In the genomic region with DNA sequence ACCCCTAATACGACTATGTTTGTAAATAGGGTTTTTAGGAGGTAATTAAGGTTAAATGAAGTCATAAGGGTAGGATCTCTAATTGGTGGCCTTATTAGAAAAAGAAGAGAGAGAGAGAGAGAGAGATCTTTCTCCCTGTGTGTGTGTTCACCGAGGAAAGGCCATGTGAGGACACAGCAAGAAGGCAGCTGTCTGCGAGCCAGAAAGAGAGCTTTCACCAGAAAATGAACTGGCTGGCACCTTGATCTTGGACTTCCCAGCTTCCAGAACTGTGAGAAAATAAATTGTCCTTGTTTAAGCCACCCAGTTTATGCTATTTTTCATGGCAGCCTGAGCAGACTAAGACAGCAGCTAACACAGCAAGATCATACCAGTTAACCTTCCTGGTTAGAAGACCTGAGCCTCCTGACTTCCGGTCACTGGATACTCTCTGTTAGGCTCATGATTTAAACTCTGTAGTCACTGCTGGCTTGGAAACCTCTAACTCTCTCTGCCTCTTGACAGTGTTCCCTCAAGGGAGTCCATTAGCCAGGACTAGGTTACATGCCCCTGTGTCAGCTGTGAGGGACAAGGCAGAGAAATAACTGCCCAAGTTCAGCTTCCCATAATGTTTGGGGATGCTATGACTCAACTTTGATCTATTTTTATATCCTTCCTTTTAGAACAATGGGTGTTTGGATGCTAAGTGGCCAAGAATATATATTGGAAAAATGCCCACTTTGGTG, we compare ENCODE assay signal across 23 cellular contexts.
DNase-seq lines count a peak whose midpoint lies in the region; ATAC-seq and TF ChIP-seq lines count a peak whose summit lies in the region.
"Had no signal": no experiment of that assay in that cellular context is flagged by ENCODE, and none has a peak within 500 bp of the region (broad histone marks: within the 10 kb centered on the region; RNA-seq: fewer than 3 reads in every experiment).

No MANE protein-coding gene starts in this region.

- H3K4me1 Mint-ChIP-seq in nephron progenitor cell: peaks cover 38% of the 10 kb centered on the region
- H3K4me1 Mint-ChIP-seq: activated CD4-positive, alpha-beta T cell treated with anti-CD3 and anti-CD28 coated beads for 36 hours; activated naive CD4-positive, alpha-beta T cell treated with anti-CD3 and anti-CD28 coated beads, Interleukin-2, amount 50 U/mL, for 24 hours; CD8-positive, alpha-beta memory T cell had no signal

- H3K36me3 ChIP-seq in heart left ventricle: peaks cover 0 to 10% (median 0%) of the 10 kb centered on the region in 9 donors
- H3K36me3 ChIP-seq in left ventricle myocardium inferior: peaks cover 16% of the 10 kb centered on the region
- H3K36me3 ChIP-seq in colonic mucosa: no peaks in the 10 kb centered on the region

- peaks cover 22% of the 10 kb centered on the region for H3K9me3 Mint-ChIP-seq in nephron progenitor cell
- H3K9me3 Mint-ChIP-seq: activated naive CD4-positive, alpha-beta T cell treated with anti-CD3 and anti-CD28 coated beads, Interleukin-2, amount 50 U/mL, for 24 hours; T-helper 1 cell treated with Interleukin-12 subunit alpha and Interleukin-12 subunit beta and Interleukin-4 antibody, amounts not matched to agents 30 μg/mL and 1 μg/mL, for 36 hours had no signal

- TF ChIP-seq CTCF in heart left ventricle (IDR thresholded peaks at IDR 0.05) (no peak), left ventricle myocardium inferior (IDR thresholded peaks at IDR 0.05; ENCODE audit: borderline replicate concordance) (no peak), nephron progenitor cell (IDR thresholded peaks at IDR 0.05) (no peak), colonic mucosa (IDR thresholded peaks at IDR 0.05) (no peak)

- WGBS in heart left ventricle, 4 donors: 58 to 76% (median 64%) methylated on average over 4 of the region's 4 CpGs

- intact Hi-C loops in heart left ventricle (cut with DNase I): loop anchor here in 3 of 10 donors (5.0 to 10.0 kb wide), 3 partner anchors 147 to 350 kb away; no protein-coding TSS in a partner anchor
- intact Hi-C loops in left ventricle myocardium inferior (cut with micrococcal nuclease): loop anchor here (5.0 kb wide), 1 partner anchor 152 kb away; no protein-coding TSS in a partner anchor
- intact Hi-C loops in colonic mucosa (cut with DNase I): loop anchor here (5.0 kb wide), 1 partner anchor 152 kb away; no protein-coding TSS in a partner anchor

- no peak overlapping the region for H3K4me3 Mint-ChIP-seq in nephron progenitor cell
- H3K4me3 Mint-ChIP-seq: activated CD4-positive, alpha-beta T cell treated with anti-CD3 and anti-CD28 coated beads for 36 hours; activated naive CD4-positive, alpha-beta T cell treated with anti-CD3 and anti-CD28 coated beads, Interleukin-2, amount 50 U/mL, for 24 hours; CD8-positive, alpha-beta memory T cell; effector memory CD8-positive, alpha-beta T cell; natural killer cell treated with Interleukin-12 subunit alpha and Interleukin-12 subunit beta and Interleukin-15 and Interleukin-18, amount 100 ng/mL, for 72 hours; T-helper 1 cell treated with Interleukin-12 subunit alpha and Interleukin-12 subunit beta and Interleukin-4 antibody, amounts not matched to agents 30 μg/mL and 1 μg/mL, for 36 hours had no signal

- H3K27ac ChIP-seq in heart left ventricle (peak overlapping the region in 2 of 12 donors; percentile 10 to 14), left ventricle myocardium inferior (replicated peaks) (no peak overlapping the region), colonic mucosa (no peak overlapping the region)
- H3K27ac ChIP-seq: parathyroid adenoma had no signal

- TF ChIP-seq POLR2A in heart left ventricle (IDR thresholded peaks at IDR 0.05): no peak

- no peak overlapping the region for H3K9ac ChIP-seq in colonic mucosa (ENCODE audit: low read depth in 2 of 2, low read length in 2 of 2)
- H3K9ac ChIP-seq: parathyroid adenoma had no signal

- H3K27me3 Mint-ChIP-seq in nephron progenitor cell (ENCODE audit: low read depth, poor library complexity): peaks cover 8% of the 10 kb centered on the region

- H3K9me3 ChIP-seq in heart left ventricle (peaks cover 0 to 12% (median 0%) of the 10 kb centered on the region in 12 donors), left ventricle myocardium inferior (replicated peaks) (peaks cover 10% of the 10 kb centered on the region), colonic mucosa (no peaks in the 10 kb centered on the region)

- H3K4me3 ChIP-seq in heart left ventricle (no peak overlapping the region), left ventricle myocardium inferior (no peak overlapping the region), colonic mucosa (no peak overlapping the region)
- H3K4me3 ChIP-seq: esophagus muscularis mucosa had no signal

- DNase-seq in heart left ventricle (no peak), left ventricle myocardium inferior (no peak), dermis microvascular lymphatic vessel endothelial cell (ENCODE audit: low read depth in 2 of 2) (peak; percentile 56 to 87), nephron progenitor cell (no peak), colonic mucosa (no peak), COR-L47 (lab: John Stamatoyannopoulos, UW) (no peak)
- no peak for DNase-seq in stimulated activated CD4-positive, alpha-beta T cell treated with anti-CD3 and anti-CD28 coated beads, Interleukin-4, amount 100 ng/mL, for 4 hours
- DNase-seq: activated CD4-positive, alpha-beta T cell treated with anti-CD3 and anti-CD28 coated beads for 36 hours; CD8-positive, alpha-beta memory T cell; DMS79; effector memory CD8-positive, alpha-beta T cell; H7; KG1; NCI-H1048; NCI-H1930; NCI-H226; NCI-H774 had no signal

- peaks cover 0 to 14% (median 7%) of the 10 kb centered on the region in 12 donors for H3K4me1 ChIP-seq in heart left ventricle
- peaks cover 18% of the 10 kb centered on the region for H3K4me1 ChIP-seq in left ventricle myocardium inferior
- H3K4me1 ChIP-seq in colonic mucosa: no peaks in the 10 kb centered on the region
- H3K4me1 ChIP-seq: parathyroid adenoma had no signal

- ATAC-seq in heart left ventricle (peak; percentile 35 to 72 (median 58)), HG03378 (IDR thresholded peaks at IDR 0.05; ENCODE audit: unreplicated experiment) (no peak)
- ATAC-seq: activated CD4-positive, alpha-beta T cell treated with anti-CD3 and anti-CD28 coated beads for 36 hours; effector memory CD8-positive, alpha-beta T cell; natural killer cell treated with Interleukin-12 subunit alpha and Interleukin-12 subunit beta and Interleukin-15 and Interleukin-18, amount 100 ng/mL, for 72 hours had no signal

- peaks cover 13% of the 10 kb centered on the region for H3K36me3 Mint-ChIP-seq in nephron progenitor cell (ENCODE audit: low read depth)
- H3K36me3 Mint-ChIP-seq: activated naive CD4-positive, alpha-beta T cell treated with anti-CD3 and anti-CD28 coated beads, Interleukin-2, amount 50 U/mL, for 24 hours; CD8-positive, alpha-beta memory T cell; natural killer cell treated with Interleukin-12 subunit alpha and Interleukin-12 subunit beta and Interleukin-15 and Interleukin-18, amount 100 ng/mL, for 72 hours had no signal

- H3K27ac Mint-ChIP-seq in nephron progenitor cell: peak overlapping the region; percentile 71
- H3K27ac Mint-ChIP-seq: activated CD4-positive, alpha-beta T cell treated with anti-CD3 and anti-CD28 coated beads for 36 hours; activated naive CD4-positive, alpha-beta T cell treated with anti-CD3 and anti-CD28 coated beads, Interleukin-2, amount 50 U/mL, for 24 hours; CD8-positive, alpha-beta memory T cell; effector memory CD8-positive, alpha-beta T cell; natural killer cell treated with Interleukin-12 subunit alpha and Interleukin-12 subunit beta and Interleukin-15 and Interleukin-18, amount 100 ng/mL, for 72 hours; T-helper 1 cell treated with Interleukin-12 subunit alpha and Interleukin-12 subunit beta and Interleukin-4 antibody, amounts not matched to agents 30 μg/mL and 1 μg/mL, for 36 hours had no signal

- H3K27me3 ChIP-seq in heart left ventricle: no peaks in the 10 kb centered on the region
- no peaks in the 10 kb centered on the region for H3K27me3 ChIP-seq in left ventricle myocardium inferior (ENCODE audit: low read depth)
- H3K27me3 ChIP-seq in colonic mucosa: no peaks in the 10 kb centered on the region
- H3K27me3 ChIP-seq: esophagus muscularis mucosa had no signal

Comparison
In these comparisons a context has a peak if more than half of its experiments do, and no peak if none do; other contexts are left out.
1. DNase-seq: peak in dermis microvascular lymphatic vessel endothelial cell (2 of 2); none in heart left ventricle (0 of 5), left ventricle myocardium inferior (single experiment), nephron progenitor cell (single experiment), stimulated activated CD4-positive, alpha-beta T cell treated with anti-CD3 and anti-CD28 coated beads, Interleukin-4, amount 100 ng/mL, for 4 hours (0 of 2), colonic mucosa (single experiment) and COR-L47 (single experiment).